In genomic region chr14:23605931-23606585, GRCh38 we compare ENCODE assay signal across 12 cellular contexts. TPM values are rescaled to one million over a fixed set of nuclear protein-coding genes. Genes with fewer than 3 reads are reported as not detected.
DNase-seq lines count a peak whose midpoint lies in the region; ATAC-seq, FAIRE-seq and TF ChIP-seq lines count a peak whose summit lies in the region.
"Had no signal": no experiment of that assay in that cellular context is flagged by ENCODE, and none has a peak within 500 bp of the region (broad histone marks: within the 10 kb centered on the region; RNA-seq: fewer than 3 reads in every experiment).

No MANE protein-coding gene starts in this region.

- H4K20me1 ChIP-seq in H9 (ENCODE audit: control insufficient read depth, insufficient read depth, insufficient read length): no peaks in the 10 kb centered on the region

- H2BK120ac ChIP-seq in H9 (ENCODE audit: low read depth, low read length, poor library complexity, severe bottlenecking): no peak overlapping the region

- no peaks in the 10 kb centered on the region for H3K9me3 ChIP-seq in uterus
- H3K9me3 ChIP-seq in H9 (ENCODE audit: control insufficient read depth, low read depth, low read length): no peaks in the 10 kb centered on the region

- H2BK15ac ChIP-seq in H9 (ENCODE audit: low read depth, low read length): no peak overlapping the region

- peak overlapping the region; percentile 84 for H3K27ac Mint-ChIP-seq in activated T-helper 1 cell treated with anti-CD3 and anti-CD28 coated beads, Interleukin-12 subunit alpha, Interleukin-12 subunit beta, Interleukin-2, Interleukin-4 antibody, amounts not matched to agents 30 ng/mL and 10 ng/mL and 1 ng/mL, durations not matched to agents 14 hours and 24 hours and 36 hours
- H3K27ac Mint-ChIP-seq in H9: no peak overlapping the region

- TF ChIP-seq POLR2A in GM12892 (IDR thresholded peaks at IDR 0.05; ENCODE audit: low read depth, low read length): peak; percentile 58
- no peak for TF ChIP-seq POLR2A in uterus (IDR thresholded peaks at IDR 0.05)

- H3K56ac ChIP-seq in H9 (ENCODE audit: insufficient read length, low read depth, low read length): no peak overlapping the region

- no peaks in the 10 kb centered on the region for H3K27me3 Mint-ChIP-seq in activated T-helper 1 cell treated with anti-CD3 and anti-CD28 coated beads, Interleukin-12 subunit alpha, Interleukin-12 subunit beta, Interleukin-2, Interleukin-4 antibody, amounts not matched to agents 30 ng/mL and 10 ng/mL and 1 ng/mL, durations not matched to agents 14 hours and 24 hours and 36 hours (ENCODE audit: insufficient read depth)
- H3K27me3 Mint-ChIP-seq in H9 (ENCODE audit: low read depth): peaks cover 7% of the 10 kb centered on the region; the same call in 1 of the 2 replicates

- no peak overlapping the region for H3K14ac ChIP-seq in H9 (ENCODE audit: insufficient read depth, low read length)

- in situ Hi-C loops in G401 (cut with HindIII; ENCODE audit: low sequenced_read_pairs): no loop called here

- H4K8ac ChIP-seq in H9 (replicated peaks; ENCODE audit: insufficient read length, low read depth, low read length): no peak overlapping the region

- no peak overlapping the region for H2BK20ac ChIP-seq in H9 (ENCODE audit: low read depth, low read length, poor library complexity, severe bottlenecking)

- no peak overlapping the region for H3K4me3 ChIP-seq in uterus
- H3K4me3 ChIP-seq: skin epidermis had no signal

- TF ChIP-seq CTCF in uterus (IDR thresholded peaks at IDR 0.05) (no peak), H9 (conservative IDR thresholded peaks at IDR 0.05) (no peak)

- no peak overlapping the region for H3K4ac ChIP-seq in H9 (ENCODE audit: low read depth, low read length)

- no peak for DNase-seq in GM12892 (ENCODE audit: insufficient read length)
- DNase-seq in activated T-helper 1 cell treated with anti-CD3 and anti-CD28 coated beads, Interleukin-12 subunit alpha, Interleukin-12 subunit beta, Interleukin-2, Interleukin-4 antibody, amounts not matched to agents 30 ng/mL and 10 ng/mL and 1 ng/mL, durations not matched to agents 14 hours and 24 hours and 36 hours (ENCODE audit: low spot score): no peak
- DNase-seq in G401 (ENCODE audit: low spot score): no peak
- DNase-seq in NCI-H1092 treated with DMSO at 0.1 percent for 48 hours (lab: John Stamatoyannopoulos, UW): no peak
- no peak for DNase-seq in uterus
- no peak for DNase-seq in H9
- DNase-seq: EL, Kasumi-1 had no signal

- H3K4me2 ChIP-seq in H9 (ENCODE audit: insufficient read depth, insufficient read length, low read length): no peak overlapping the region

- peaks cover 5% of the 10 kb centered on the region for H3K9me3 Mint-ChIP-seq in activated T-helper 1 cell treated with anti-CD3 and anti-CD28 coated beads, Interleukin-12 subunit alpha, Interleukin-12 subunit beta, Interleukin-2, Interleukin-4 antibody, amounts not matched to agents 30 ng/mL and 10 ng/mL and 1 ng/mL, durations not matched to agents 14 hours and 24 hours and 36 hours
- peaks cover 2 to 35% of the 10 kb centered on the region in 2 experiments; a peak in 4 of 5 replicates for H3K9me3 Mint-ChIP-seq in H9

- no peaks in the 10 kb centered on the region for H3K4me1 ChIP-seq in uterus
- no peaks in the 10 kb centered on the region for H3K4me1 ChIP-seq in H9 (ENCODE audit: insufficient read depth, low read length)

- H3K4me3 Mint-ChIP-seq in activated T-helper 1 cell treated with anti-CD3 and anti-CD28 coated beads, Interleukin-12 subunit alpha, Interleukin-12 subunit beta, Interleukin-2, Interleukin-4 antibody, amounts not matched to agents 30 ng/mL and 10 ng/mL and 1 ng/mL, durations not matched to agents 14 hours and 24 hours and 36 hours: peak overlapping the region; percentile 6
- H3K4me3 Mint-ChIP-seq in H9: no peak overlapping the region

- H2AK5ac ChIP-seq in H9 (ENCODE audit: insufficient read length, low read length): no peak overlapping the region

- no peak overlapping the region for H2BK12ac ChIP-seq in H9 (ENCODE audit: insufficient read length, low read depth, low read length)

- no peaks in the 10 kb centered on the region for H3K79me1 ChIP-seq in H9 (ENCODE audit: insufficient read depth, low read depth, low read length, poor library complexity, severe bottlenecking)

- no peaks in the 10 kb centered on the region for H3K36me3 ChIP-seq in uterus

- intact Hi-C loops in activated T-helper 1 cell treated with anti-CD3 and anti-CD28 coated beads, Interleukin-12 subunit alpha, Interleukin-12 subunit beta, Interleukin-2, Interleukin-4 antibody, amounts not matched to agents 30 ng/mL and 10 ng/mL and 1 ng/mL, durations not matched to agents 14 hours and 24 hours and 36 hours (cut with micrococcal nuclease): loop anchor here (2.0 kb wide), 1 partner anchor 271 kb away; no protein-coding TSS in a partner anchor
- intact Hi-C loops in uterus (cut with DNase I; ENCODE audit: low total_unique reads): no loop called here

- H4K91ac ChIP-seq in H9 (ENCODE audit: insufficient read length, low read depth, low read length): no peak overlapping the region

- no peak overlapping the region for H3K9ac ChIP-seq in H9 (ENCODE audit: extremely low read depth, insufficient read length, low read length)

- FAIRE-seq in GM12892 (lab: Jason Lieb, UNC): peak; percentile 77

- H3K18ac ChIP-seq in H9 (ENCODE audit: insufficient read length, low read depth, low read length): no peak overlapping the region

- WGBS in H9 (ENCODE audit: extremely low coverage, insufficient read length, low lambda C conversion rate): no CpG with 5 or more reads among the region's 6 CpGs

- H3K79me2 ChIP-seq in H9 (ENCODE audit: insufficient read depth, low read length): no peaks in the 10 kb centered on the region

- no peak overlapping the region for H2AFZ ChIP-seq in H9 (ENCODE audit: low read length)

- no peaks in the 10 kb centered on the region for H3K23me2 ChIP-seq in H9 (ENCODE audit: insufficient read length, low read depth, low read length, poor library complexity, severe bottlenecking)

- no peak overlapping the region for H4K5ac ChIP-seq in H9 (ENCODE audit: insufficient read length, low read depth, low read length)

- peaks cover 32% of the 10 kb centered on the region for H3K4me1 Mint-ChIP-seq in activated T-helper 1 cell treated with anti-CD3 and anti-CD28 coated beads, Interleukin-12 subunit alpha, Interleukin-12 subunit beta, Interleukin-2, Interleukin-4 antibody, amounts not matched to agents 30 ng/mL and 10 ng/mL and 1 ng/mL, durations not matched to agents 14 hours and 24 hours and 36 hours (ENCODE audit: low read depth)
- H3K4me1 Mint-ChIP-seq in H9: no peaks in the 10 kb centered on the region

- H3K36me3 Mint-ChIP-seq in activated T-helper 1 cell treated with anti-CD3 and anti-CD28 coated beads, Interleukin-12 subunit alpha, Interleukin-12 subunit beta, Interleukin-2, Interleukin-4 antibody, amounts not matched to agents 30 ng/mL and 10 ng/mL and 1 ng/mL, durations not matched to agents 14 hours and 24 hours and 36 hours (ENCODE audit: low read depth): no peaks in the 10 kb centered on the region
- no peaks in the 10 kb centered on the region for H3K36me3 Mint-ChIP-seq in H9 (ENCODE audit: insufficient read depth in 1 of 3, low read depth in 3 of 3)

- ATAC-seq in GM19372 (IDR thresholded peaks at IDR 0.05; ENCODE audit: low read depth, unreplicated experiment) (peak; percentile 68), HG03039 (IDR thresholded peaks at IDR 0.05; ENCODE audit: unreplicated experiment) (peak; percentile 78)

- no peak overlapping the region for H3K27ac ChIP-seq in uterus
- no peak overlapping the region for H3K27ac ChIP-seq in H9 (ENCODE audit: insufficient read length, low read depth, low read length)
- H3K27ac ChIP-seq: skin epidermis had no signal

- no peak overlapping the region for H3K23ac ChIP-seq in H9 (ENCODE audit: insufficient read length, low read depth, low read length)

- no peak overlapping the region for H2BK5ac ChIP-seq in H9 (ENCODE audit: insufficient read length, low read length)

- H3T11ph ChIP-seq in H9 (ENCODE audit: low read length): no peak overlapping the region

- H3K27me3 ChIP-seq in uterus (no peaks in the 10 kb centered on the region), H9 (ENCODE audit: insufficient read depth, low read length) (no peaks in the 10 kb centered on the region)

RNA-seq across cellular contexts. Expression of gene JPH4, which starts 27.5 kb away (rescaled TPM):
- polyA plus RNA-seq in GM12892 (2012; ENCODE audit: missing spikeins): 6.9 TPM
- 0.05 TPM in 1 of 2 replicates, not detected in the other for total RNA-seq in activated T-helper 1 cell treated with anti-CD3 and anti-CD28 coated beads, Interleukin-12 subunit alpha, Interleukin-12 subunit beta, Interleukin-2, Interleukin-4 antibody, amounts not matched to agents 30 ng/mL and 10 ng/mL and 1 ng/mL, durations not matched to agents 14 hours and 24 hours and 36 hours
- total RNA-seq in G401 (2014; rRNA removed; shearing (Covaris generic)): not detected in 2 replicates
- 10 to 100 TPM in 2 of 4 donors, 1 to 10 TPM in 2; 2.4 to 49.2 (median 19.9) TPM for total RNA-seq in uterus
- 6.7 and 6.8 TPM in 2 replicates for total RNA-seq in H9 (2021)
- total RNA-seq: T-helper 2 cell treated with Interferon-gamma antibody and Interleukin-4, amounts not matched to agents 100 ng/mL and 5 ng/mL, for 36 hours had no signal

RNA-seq across cellular contexts. Expression of gene DHRS2, which starts 30.1 kb away (rescaled TPM):
- 0.91 TPM for polyA plus RNA-seq in GM12892 (2012; ENCODE audit: missing spikeins)
- total RNA-seq in activated T-helper 1 cell treated with anti-CD3 and anti-CD28 coated beads, Interleukin-12 subunit alpha, Interleukin-12 subunit beta, Interleukin-2, Interleukin-4 antibody, amounts not matched to agents 30 ng/mL and 10 ng/mL and 1 ng/mL, durations not matched to agents 14 hours and 24 hours and 36 hours: 1.6 and 3.0 TPM in 2 replicates
- 0.61 and 3.7 TPM in 2 replicates for total RNA-seq in G401 (2014; rRNA removed; shearing (Covaris generic))
- total RNA-seq in uterus (under 1 TPM in 2 of 4 donors, not detected in 2; 0.28 to 0.37 TPM), H9 (2021) (0.66 and 0.77 TPM in 2 replicates)

RNA-seq across cellular contexts. Expression of gene AP1G2, which starts 38.5 kb away (rescaled TPM):
- polyA plus RNA-seq in GM12892 (2012; ENCODE audit: missing spikeins): 84.2 TPM
- 137 and 145 TPM in 2 replicates for total RNA-seq in activated T-helper 1 cell treated with anti-CD3 and anti-CD28 coated beads, Interleukin-12 subunit alpha, Interleukin-12 subunit beta, Interleukin-2, Interleukin-4 antibody, amounts not matched to agents 30 ng/mL and 10 ng/mL and 1 ng/mL, durations not matched to agents 14 hours and 24 hours and 36 hours
- total RNA-seq in G401 (2014; rRNA removed; shearing (Covaris generic)): 37.0 and 38.9 TPM in 2 replicates
- 10 to 100 TPM; 38.9 to 98.8 (median 68.8) TPM for total RNA-seq in uterus
- 107 and 121 TPM in 2 replicates for total RNA-seq in H9 (2021)

RNA-seq across cellular contexts. Expression of gene THTPA, which starts 50.0 kb away (rescaled TPM):
- polyA plus RNA-seq in GM12892 (2012; ENCODE audit: missing spikeins): 8.4 TPM
- total RNA-seq in activated T-helper 1 cell treated with anti-CD3 and anti-CD28 coated beads, Interleukin-12 subunit alpha, Interleukin-12 subunit beta, Interleukin-2, Interleukin-4 antibody, amounts not matched to agents 30 ng/mL and 10 ng/mL and 1 ng/mL, durations not matched to agents 14 hours and 24 hours and 36 hours: 14.3 and 14.5 TPM in 2 replicates
- 12.9 and 22.2 TPM in 2 replicates for total RNA-seq in G401 (2014; rRNA removed; shearing (Covaris generic))
- total RNA-seq in uterus (10 to 100 TPM in 3 of 4 donors, 1 to 10 TPM in 1; 6.4 to 16.8 (median 15.2) TPM), H9 (2021) (13.4 and 15.6 TPM in 2 replicates)

RNA-seq across cellular contexts. Expression of gene ZFHX2, which starts 54.5 kb away (rescaled TPM):
- 0.93 TPM for polyA plus RNA-seq in GM12892 (2012; ENCODE audit: missing spikeins)
- total RNA-seq in activated T-helper 1 cell treated with anti-CD3 and anti-CD28 coated beads, Interleukin-12 subunit alpha, Interleukin-12 subunit beta, Interleukin-2, Interleukin-4 antibody, amounts not matched to agents 30 ng/mL and 10 ng/mL and 1 ng/mL, durations not matched to agents 14 hours and 24 hours and 36 hours: 2.2 and 2.7 TPM in 2 replicates
- total RNA-seq in G401 (2014; rRNA removed; shearing (Covaris generic)): under 0.01 and 0.03 TPM in 2 replicates
- total RNA-seq in uterus (1 to 10 TPM in 1 of 4 donors, under 1 TPM in 1, not detected in 2; 0.35 to 1.7 TPM), H9 (2021) (19.2 and 19.4 TPM in 2 replicates)
